ENCODE assay signal across 14 cellular contexts in the genomic region with DNA sequence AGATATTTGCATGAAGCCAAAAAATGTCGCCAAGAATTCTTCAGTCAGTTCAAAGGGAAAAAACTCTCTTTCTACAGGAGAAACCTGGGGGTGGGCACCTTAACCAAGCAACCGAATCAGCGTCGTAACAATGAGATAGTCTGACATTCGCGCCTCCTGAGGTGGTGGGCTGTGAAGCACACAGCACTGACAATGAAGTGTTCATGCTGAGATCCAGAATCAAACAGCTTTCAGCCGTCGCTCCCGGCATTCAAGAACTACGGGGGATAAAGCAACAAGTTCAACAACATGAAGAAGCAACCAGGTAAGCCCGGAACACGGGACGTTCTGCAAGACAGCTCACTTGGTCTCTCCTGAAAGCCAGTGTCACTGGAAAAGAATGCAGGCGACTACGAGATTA.
DNase-seq lines count a peak whose midpoint lies in the region; TF ChIP-seq lines count a peak whose summit lies in the region.
"Had no signal": no experiment of that assay in that cellular context is flagged by ENCODE, and none has a peak within 500 bp of the region (broad histone marks: within the 10 kb centered on the region; RNA-seq: fewer than 3 reads in every experiment).

No MANE protein-coding gene starts in this region.

- H2BK120ac ChIP-seq in H9 (ENCODE audit: low read depth, low read length, poor library complexity, severe bottlenecking), result no peak overlapping the region

- H3K27me3 ChIP-seq in H9 (ENCODE audit: insufficient read depth, low read length) (no peaks in the 10 kb centered on the region), neuron (ENCODE audit: insufficient read depth, low read length) (no peaks in the 10 kb centered on the region)

- H3K4me3 Mint-ChIP-seq in H9 (peak overlapping the region; percentile 59 to 73), brain (peak overlapping the region; percentile 5 to 72 (median 65))

- H3K4me1 ChIP-seq in H9 (ENCODE audit: insufficient read depth, low read length) (peaks cover 8% of the 10 kb centered on the region; the same call in 1 of the 2 replicates), neuron (ENCODE audit: insufficient read depth, low read length) (peaks cover 19% of the 10 kb centered on the region)

- TF ChIP-seq CTCF in H9 (conservative IDR thresholded peaks at IDR 0.05) (no peak), brain (conservative IDR thresholded peaks at IDR 0.05) (no peak)

- no peak overlapping the region for H3K27ac ChIP-seq in H9 (ENCODE audit: insufficient read length, low read depth, low read length)
- H3K27ac ChIP-seq: C4-2B, KMS-11 had no signal

- H3T11ph ChIP-seq in H9 (ENCODE audit: low read length), result no peak overlapping the region

- H4K8ac ChIP-seq in H9 (replicated peaks; ENCODE audit: insufficient read length, low read depth, low read length), result no peak overlapping the region

- H3K36me3 ChIP-seq in neuron (ENCODE audit: insufficient read depth, low read length), result peaks cover 7% of the 10 kb centered on the region

- H2BK15ac ChIP-seq in H9 (ENCODE audit: low read depth, low read length), result no peak overlapping the region

- no peaks in the 10 kb centered on the region for H3K79me2 ChIP-seq in H9 (ENCODE audit: insufficient read depth, low read length)

- H4K20me1 ChIP-seq in H9 (ENCODE audit: control insufficient read depth, insufficient read depth, insufficient read length), result no peaks in the 10 kb centered on the region

- no peak overlapping the region for H2BK5ac ChIP-seq in H9 (ENCODE audit: insufficient read length, low read length)

- H4K5ac ChIP-seq in H9 (ENCODE audit: insufficient read length, low read depth, low read length), result no peak overlapping the region

- no peaks in the 10 kb centered on the region for H3K23me2 ChIP-seq in H9 (ENCODE audit: insufficient read length, low read depth, low read length, poor library complexity, severe bottlenecking)

- H2AK5ac ChIP-seq in H9 (ENCODE audit: insufficient read length, low read length), result no peak overlapping the region

- H3K9me3 ChIP-seq in H9 (ENCODE audit: control insufficient read depth, low read depth, low read length), result no peaks in the 10 kb centered on the region
- H3K9me3 ChIP-seq in neuron (ENCODE audit: low read length), result peaks cover 1% of the 10 kb centered on the region

- no peak overlapping the region for H2BK12ac ChIP-seq in H9 (ENCODE audit: insufficient read length, low read depth, low read length)

- no peak overlapping the region for H3K4ac ChIP-seq in H9 (ENCODE audit: low read depth, low read length)

- H3K18ac ChIP-seq in H9 (ENCODE audit: insufficient read length, low read depth, low read length), result no peak overlapping the region

- WGBS in H9 (ENCODE audit: extremely low coverage, insufficient read length, low lambda C conversion rate), result no CpG with 5 or more reads among the region's 15 CpGs

- peak overlapping the region; percentile 43 for H3K4me2 ChIP-seq in H9 (ENCODE audit: insufficient read depth, insufficient read length, low read length)
- H3K4me2 ChIP-seq: KMS-11 had no signal

- no peak overlapping the region for H3K23ac ChIP-seq in H9 (ENCODE audit: insufficient read length, low read depth, low read length)

- H3K9ac ChIP-seq in H9 (ENCODE audit: extremely low read depth, insufficient read length, low read length), result no peak overlapping the region
- H3K9ac ChIP-seq: KMS-11 had no signal

- H2AFZ ChIP-seq in H9 (ENCODE audit: low read length) (no peak overlapping the region), neuron (ENCODE audit: low read depth, low read length) (peak overlapping the region; percentile 23)

- H3K14ac ChIP-seq in H9 (ENCODE audit: insufficient read depth, low read length), result no peak overlapping the region

- peak; percentile 58 for DNase-seq in H9
- peak; percentile 56 for DNase-seq in iPS-NIHi7 (ENCODE audit: extremely low spot score)
- no peak for DNase-seq in NCI-H2171 treated with DMSO at 0.1 percent for 48 hours (lab: John Stamatoyannopoulos, UW)
- DNase-seq in OCI-M2 (lab: John Stamatoyannopoulos, UW; ENCODE audit: unreplicated experiment), result no peak
- no peak for DNase-seq in dermis blood vessel endothelial cell
- DNase-seq in AG08395 (ENCODE audit: low spot score), result no peak
- DNase-seq: DMS153, NCI-H1092 treated with DMSO at 0.1 percent for 48 hours, NCI-H1694 treated with DMSO at 0.1 percent for 48 hours, NCI-H526 treated with DMSO at 0.1 percent for 48 hours had no signal

- peaks cover 42 to 55% of the 10 kb centered on the region in 2 experiments for H3K4me1 Mint-ChIP-seq in H9
- peaks cover 36% of the 10 kb centered on the region for H3K4me1 Mint-ChIP-seq in brain

- no peak overlapping the region for H4K91ac ChIP-seq in H9 (ENCODE audit: insufficient read length, low read depth, low read length)

- H3K27ac Mint-ChIP-seq in H9, result peak overlapping the region; percentile 86 to 96 (median 96)
- peak overlapping the region in 4 of 5 experiments; percentile 51 to 92 (median 83) for H3K27ac Mint-ChIP-seq in brain

- H3K79me1 ChIP-seq in H9 (ENCODE audit: insufficient read depth, low read depth, low read length, poor library complexity, severe bottlenecking), result no peaks in the 10 kb centered on the region

- H2BK20ac ChIP-seq in H9 (ENCODE audit: low read depth, low read length, poor library complexity, severe bottlenecking), result no peak overlapping the region

- no peak overlapping the region for H3K56ac ChIP-seq in H9 (ENCODE audit: insufficient read length, low read depth, low read length)

- no peak overlapping the region for H3K4me3 ChIP-seq in neuron (ENCODE audit: low read length)

- H3K27me3 Mint-ChIP-seq in H9 (ENCODE audit: low read depth) (peaks cover 2% of the 10 kb centered on the region), brain (no peaks in the 10 kb centered on the region)

- H3K36me3 Mint-ChIP-seq in H9 (ENCODE audit: insufficient read depth in 1 of 3, low read depth in 3 of 3) (peaks cover 30 to 39% (median 31%) of the 10 kb centered on the region in 3 experiments), brain (peaks cover 69% of the 10 kb centered on the region)

- H3K9me3 Mint-ChIP-seq in H9 (peaks cover 14 to 18% of the 10 kb centered on the region in 2 experiments), brain (peaks cover 0 to 6% (median 6%) of the 10 kb centered on the region in 5 experiments)

Comparison
In these comparisons a context has a peak if more than half of its experiments do, and no peak if none do; other contexts are left out.
1. DNase-seq: peak in H9 (single experiment) and iPS-NIHi7 (single experiment); none in NCI-H2171 treated with DMSO at 0.1 percent for 48 hours (single experiment), OCI-M2 (single experiment), dermis blood vessel endothelial cell (single experiment) and AG08395 (single experiment).